ENCODE assay signal across 17 cellular contexts in the genomic region with DNA sequence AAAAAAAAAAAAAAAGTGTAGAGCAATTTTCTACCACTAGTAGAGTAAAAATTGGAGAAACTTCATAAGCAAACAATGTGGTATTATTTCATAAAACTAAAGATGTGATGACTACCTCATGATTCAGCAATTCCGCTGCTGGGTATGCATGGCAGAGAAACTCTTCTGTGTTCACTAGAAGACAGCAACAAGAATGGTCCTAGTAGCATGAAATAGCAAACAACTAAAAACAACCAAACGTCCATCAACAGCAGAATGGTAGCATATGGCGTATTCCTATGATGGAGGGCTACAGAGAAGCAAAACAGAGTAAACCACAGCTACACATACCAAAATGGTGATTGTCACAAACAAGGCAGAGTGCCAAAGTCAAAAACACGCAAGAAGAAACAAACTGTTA. TPM values are rescaled to one million over a fixed set of nuclear protein-coding genes. Genes with fewer than 3 reads are reported as not detected.
DNase-seq lines count a peak whose midpoint lies in the region; TF ChIP-seq lines count a peak whose summit lies in the region.
"Had no signal": no experiment of that assay in that cellular context is flagged by ENCODE, and none has a peak within 500 bp of the region (broad histone marks: within the 10 kb centered on the region; RNA-seq: fewer than 3 reads in every experiment).

No MANE protein-coding gene starts in this region.

- H3K23ac ChIP-seq in H9 (ENCODE audit: insufficient read length, low read depth, low read length), result no peak overlapping the region

- no peak overlapping the region for H4K5ac ChIP-seq in H9 (ENCODE audit: insufficient read length, low read depth, low read length)

- H3K36me3 Mint-ChIP-seq in HFFc6 (ENCODE audit: low read depth) (no peaks in the 10 kb centered on the region), H9 (ENCODE audit: insufficient read depth in 1 of 3, low read depth in 3 of 3) (peaks cover 0 to 8% (median 5%) of the 10 kb centered on the region in 3 experiments; a peak in 4 of 7 replicates)
- H3K36me3 Mint-ChIP-seq: CD4-positive, CD25-positive, alpha-beta regulatory T cell had no signal

- H4K20me1 ChIP-seq in H9 (ENCODE audit: control insufficient read depth, insufficient read depth, insufficient read length), result no peaks in the 10 kb centered on the region

- no peak overlapping the region for H3K4me2 ChIP-seq in H9 (ENCODE audit: insufficient read depth, insufficient read length, low read length)

- peaks cover 61% of the 10 kb centered on the region for H3K4me1 Mint-ChIP-seq in HFFc6 (ENCODE audit: low read depth)
- peaks cover 3 to 6% of the 10 kb centered on the region in 2 experiments; a peak in 2 of 4 replicates for H3K4me1 Mint-ChIP-seq in H9
- H3K4me1 Mint-ChIP-seq: CD4-positive, CD25-positive, alpha-beta regulatory T cell; central memory CD8-positive, alpha-beta T cell had no signal

- H3K27ac ChIP-seq in H9 (ENCODE audit: insufficient read length, low read depth, low read length), result no peak overlapping the region
- H3K27ac ChIP-seq: right lobe of liver had no signal

- no peak overlapping the region for H2BK5ac ChIP-seq in H9 (ENCODE audit: insufficient read length, low read length)

- no peak overlapping the region for H2BK12ac ChIP-seq in H9 (ENCODE audit: insufficient read length, low read depth, low read length)

- POLR2A ChIA-PET in AG04449 (lab: Yijun Ruan, JAX), result interaction anchor here (0.6 to 0.7 kb wide), 3 partner anchors 28 to 79 kb away, joined by 3 to 4 read pairs (median 3); no protein-coding TSS in a partner anchor

- no peak overlapping the region for H3K18ac ChIP-seq in H9 (ENCODE audit: insufficient read length, low read depth, low read length)

- peak; percentile 90 for DNase-seq in AG04449 (ENCODE audit: low read depth, low spot score)
- DNase-seq in HFFc6, result peak; percentile 97
- DNase-seq in amniotic epithelial cell (ENCODE audit: low read depth), result peak; percentile 96
- DNase-seq in glomerular visceral epithelial cell (ENCODE audit: extremely low spot score), result peak; percentile 80
- no peak for DNase-seq in NCI-H1436 treated with DMSO at 0.1 percent for 48 hours (lab: John Stamatoyannopoulos, UW)
- no peak for DNase-seq in H9
- DNase-seq in NCI-H2227 (lab: John Stamatoyannopoulos, UW; ENCODE audit: unreplicated experiment), result no peak
- no peak for DNase-seq in amygdala (lab: John Stamatoyannopoulos, UW)
- DNase-seq: activated B cell treated with CpG ODN at 0.5 μM for 24 hours; activated T-cell treated with anti-CD3 and anti-CD28 coated beads, Interleukin-2, amount 50 U/mL, for 1 hour; CD4-positive, CD25-positive, alpha-beta regulatory T cell; hypothalamus; NCI-H2171; right lobe of liver; SHP77 had no signal

- H2BK20ac ChIP-seq in H9 (ENCODE audit: low read depth, low read length, poor library complexity, severe bottlenecking), result no peak overlapping the region

- no peak overlapping the region for H2AK5ac ChIP-seq in H9 (ENCODE audit: insufficient read length, low read length)

- TF ChIP-seq CTCF in AG04449 (IDR thresholded peaks at IDR 0.05; ENCODE audit: insufficient read depth, low read length, missing control alignments) (no peak), HFFc6 (IDR thresholded peaks at IDR 0.05) (peak; percentile 65), H9 (conservative IDR thresholded peaks at IDR 0.05) (no peak)

- no peak overlapping the region for H2AFZ ChIP-seq in H9 (ENCODE audit: low read length)

- H3K14ac ChIP-seq in H9 (ENCODE audit: insufficient read depth, low read length), result no peak overlapping the region

- H3T11ph ChIP-seq in H9 (ENCODE audit: low read length), result no peak overlapping the region

- H3K9ac ChIP-seq in H9 (ENCODE audit: extremely low read depth, insufficient read length, low read length), result no peak overlapping the region

- H3K9me3 Mint-ChIP-seq in HFFc6, result no peaks in the 10 kb centered on the region
- H3K9me3 Mint-ChIP-seq in H9, result no peaks in the 10 kb centered on the region
- H3K9me3 Mint-ChIP-seq: activated B cell treated with CpG ODN at 0.5 μM for 24 hours; central memory CD8-positive, alpha-beta T cell had no signal

- H3K79me2 ChIP-seq in H9 (ENCODE audit: insufficient read depth, low read length), result no peaks in the 10 kb centered on the region

- no peaks in the 10 kb centered on the region for H3K9me3 ChIP-seq in H9 (ENCODE audit: control insufficient read depth, low read depth, low read length)
- H3K9me3 ChIP-seq: right lobe of liver had no signal

- no peak overlapping the region for H3K4me3 ChIP-seq in AG04449 (ENCODE audit: low read depth, low read length)
- H3K4me3 ChIP-seq: right lobe of liver had no signal

- no CpG with 5 or more reads among the region's 4 CpGs for WGBS in H9 (ENCODE audit: extremely low coverage, insufficient read length, low lambda C conversion rate)

- no peak overlapping the region for H2BK120ac ChIP-seq in H9 (ENCODE audit: low read depth, low read length, poor library complexity, severe bottlenecking)

- no peak overlapping the region for H2BK15ac ChIP-seq in H9 (ENCODE audit: low read depth, low read length)

- no peaks in the 10 kb centered on the region for H3K27me3 ChIP-seq in H9 (ENCODE audit: insufficient read depth, low read length)
- H3K27me3 ChIP-seq: right lobe of liver had no signal

- no peaks in the 10 kb centered on the region for H3K4me1 ChIP-seq in H9 (ENCODE audit: insufficient read depth, low read length)
- H3K4me1 ChIP-seq: right lobe of liver had no signal

- peak overlapping the region; percentile 97 for H3K27ac Mint-ChIP-seq in HFFc6
- H3K27ac Mint-ChIP-seq in H9, result no peak overlapping the region
- H3K27ac Mint-ChIP-seq: activated B cell treated with CpG ODN at 0.5 μM for 24 hours; CD4-positive, CD25-positive, alpha-beta regulatory T cell had no signal

- H3K27me3 Mint-ChIP-seq in HFFc6 (ENCODE audit: insufficient read depth) (no peaks in the 10 kb centered on the region; the same call in none of the 2 replicates), H9 (ENCODE audit: low read depth) (peaks cover 5% of the 10 kb centered on the region; the same call in 1 of the 2 replicates)

- H3K56ac ChIP-seq in H9 (ENCODE audit: insufficient read length, low read depth, low read length), result no peak overlapping the region

- no peaks in the 10 kb centered on the region for H3K23me2 ChIP-seq in H9 (ENCODE audit: insufficient read length, low read depth, low read length, poor library complexity, severe bottlenecking)

- H3K4ac ChIP-seq in H9 (ENCODE audit: low read depth, low read length), result no peak overlapping the region

- CTCF ChIA-PET in AG04449 (lab: Yijun Ruan, JAX), result interaction anchor here (0.8 to 9.8 kb wide), 4 partner anchors 11 to 99 kb away, joined by 3 to 150 read pairs (median 16); no protein-coding TSS in a partner anchor

- no peaks in the 10 kb centered on the region for H3K79me1 ChIP-seq in H9 (ENCODE audit: insufficient read depth, low read depth, low read length, poor library complexity, severe bottlenecking)

- no peak overlapping the region for H4K8ac ChIP-seq in H9 (replicated peaks; ENCODE audit: insufficient read length, low read depth, low read length)

- no peak overlapping the region for H4K91ac ChIP-seq in H9 (ENCODE audit: insufficient read length, low read depth, low read length)

- H3K4me3 Mint-ChIP-seq in HFFc6, result peak overlapping the region; percentile 13; the same call in 1 of the 2 replicates
- H3K4me3 Mint-ChIP-seq in H9, result no peak overlapping the region
- H3K4me3 Mint-ChIP-seq: activated B cell treated with CpG ODN at 0.5 μM for 24 hours; CD4-positive, CD25-positive, alpha-beta regulatory T cell; central memory CD8-positive, alpha-beta T cell had no signal

RNA-seq across cellular contexts. Expression of a gene that starts 18.9 kb away (rescaled TPM):
- under 1 TPM; 0.17 to 0.53 (median 0.44) TPM for total RNA-seq in HFFc6 (2021; fragmentation: NEBNext Ultra II Directional; extraction: Animal tissue kit (Norgen Biotek cat#: 25700))
- total RNA-seq in H9 (2021), result 3.1 and 3.3 TPM in 2 replicates
- total RNA-seq: activated B cell treated with CpG ODN at 0.5 μM for 24 hours; CD4-positive, CD25-positive, alpha-beta regulatory T cell; mononuclear cell; right lobe of liver had no signal

RNA-seq across cellular contexts. Expression of a gene that starts 29.7 kb away (rescaled TPM):
- 10 to 100 TPM; 47.3 to 55.6 (median 53.0) TPM for total RNA-seq in HFFc6 (2021; fragmentation: NEBNext Ultra II Directional; extraction: Animal tissue kit (Norgen Biotek cat#: 25700))
- total RNA-seq in H9 (2021), result 45.4 and 48.2 TPM in 2 replicates

Comparison
In these comparisons a context has a peak if more than half of its experiments do, and no peak if none do; other contexts are left out.
1. DNase-seq: peak in AG04449 (single experiment), HFFc6 (single experiment), amniotic epithelial cell (single experiment) and glomerular visceral epithelial cell (single experiment); none in NCI-H1436 treated with DMSO at 0.1 percent for 48 hours (single experiment), H9 (single experiment), NCI-H2227 (single experiment) and amygdala (0 of 56).